In the genomic region with DNA sequence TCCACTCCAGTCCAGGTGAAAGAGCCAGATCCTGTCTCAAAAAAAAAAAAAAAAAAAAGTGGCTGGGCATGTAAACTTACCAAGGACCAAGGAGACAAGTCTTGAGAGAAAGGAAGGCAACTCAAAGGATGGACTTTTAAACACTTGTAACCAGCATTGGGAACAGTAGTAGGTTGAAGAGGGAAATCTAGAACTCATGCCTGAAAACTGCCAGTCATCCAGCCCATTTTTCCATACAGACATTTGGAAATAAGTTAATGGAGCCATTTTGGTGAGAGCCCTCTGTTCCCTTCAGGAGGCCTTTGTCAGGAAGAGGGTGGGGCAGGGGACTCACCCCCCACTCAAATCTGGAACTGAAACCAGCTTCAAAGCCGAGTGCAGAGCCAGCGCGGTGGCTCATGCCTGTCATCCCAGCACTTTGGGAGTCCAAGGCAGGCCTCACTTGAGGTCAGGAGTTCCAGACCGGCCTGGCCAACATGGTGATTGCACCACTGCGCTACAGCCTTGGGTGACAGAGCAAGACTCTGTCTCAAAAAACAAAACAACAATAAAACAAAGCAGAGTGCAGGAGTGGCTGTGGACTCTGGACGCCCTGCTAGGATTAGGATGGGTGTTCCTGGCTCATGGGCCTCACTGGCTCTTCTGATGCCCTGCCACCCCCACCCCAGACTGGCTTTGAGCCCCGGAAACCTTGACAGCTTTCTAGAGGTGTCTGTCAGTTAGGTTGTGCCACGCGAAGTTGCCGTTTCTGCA, we compare ENCODE assay signal across 17 cellular contexts. TPM values are rescaled to one million over a fixed set of nuclear protein-coding genes. Genes with fewer than 3 reads are reported as not detected.
DNase-seq lines count a peak whose midpoint lies in the region; ATAC-seq and TF ChIP-seq lines count a peak whose summit lies in the region.
"Had no signal": no experiment of that assay in that cellular context is flagged by ENCODE, and none has a peak within 500 bp of the region (broad histone marks: within the 10 kb centered on the region; RNA-seq: fewer than 3 reads in every experiment).

No MANE protein-coding gene starts in this region.

- DNase-seq in stimulated activated CD4-positive, alpha-beta T cell treated with anti-CD3 and anti-CD28 coated beads, Interleukin-15, amount 100 ng/mL, for 24 hours: peak; percentile 33
- no peak for DNase-seq in stimulated activated CD4-positive, alpha-beta T cell treated with anti-CD3 and anti-CD28 coated beads, Interleukin-4, amount 100 ng/mL, for 1 hour
- no peak for DNase-seq in immature natural killer cell
- DNase-seq in BE2C: no peak
- DNase-seq in A172 (ENCODE audit: low spot score): no peak
- no peak for DNase-seq in effector CD8-positive, alpha-beta T cell (lab: John Stamatoyannopoulos, UW)
- DNase-seq: Caco-2; cerebellar nuclear complex; Karpas-422; lower lobe of right lung; NCI-H2171 treated with DMSO at 0.1 percent for 48 hours; stimulated activated CD4-positive, alpha-beta T cell treated with anti-CD3 and anti-CD28 coated beads, Interleukin-4, amount 100 ng/mL, for 24 hours; WERI-Rb-1 had no signal

- H3K4me3 Mint-ChIP-seq in immature natural killer cell: peak overlapping the region in 4 of 5 donors; percentile 15 to 61 (median 40)

- peak overlapping the region; percentile 75 for H3K4me2 ChIP-seq in OCI-LY3 (ENCODE audit: low read length)

- no peak overlapping the region for H3K27ac ChIP-seq in OCI-LY3 (ENCODE audit: low read length)
- H3K27ac ChIP-seq: WERI-Rb-1 had no signal

- H3K9me3 ChIP-seq in OCI-LY3 (ENCODE audit: insufficient read depth, low read length): no peaks in the 10 kb centered on the region
- no peaks in the 10 kb centered on the region for H3K9me3 ChIP-seq in BE2C
- H3K9me3 ChIP-seq: Caco-2, esophagus muscularis mucosa, lower lobe of right lung had no signal

- H3K27me3 Mint-ChIP-seq in immature natural killer cell (ENCODE audit: low read depth in 3 of 3): peaks cover 2 to 10% (median 3%) of the 10 kb centered on the region in 3 donors

- H3K9me3 Mint-ChIP-seq in immature natural killer cell: no peaks in the 10 kb centered on the region
- H3K9me3 Mint-ChIP-seq: activated naive CD4-positive, alpha-beta T cell treated with anti-CD3 and anti-CD28 coated beads, Interleukin-2, amount 50 U/mL, for 72 hours had no signal

- H3K4me3 ChIP-seq in OCI-LY3 (ENCODE audit: low read length): peak overlapping the region; percentile 4; the same call in 1 of the 2 replicates
- H3K4me3 ChIP-seq in BE2C (ENCODE audit: low read depth, low read length): no peak overlapping the region

- H3K36me3 ChIP-seq in OCI-LY3 (replicated peaks; ENCODE audit: low read depth, low read length): peaks cover 6% of the 10 kb centered on the region
- H3K36me3 ChIP-seq in BE2C: no peaks in the 10 kb centered on the region; the same call in 1 of the 2 replicates
- H3K36me3 ChIP-seq: esophagus muscularis mucosa, lower lobe of right lung, WERI-Rb-1 had no signal

- ATAC-seq in HG03097 (IDR thresholded peaks at IDR 0.05; ENCODE audit: low FRiP score, unreplicated experiment): no peak
- ATAC-seq: activated naive CD4-positive, alpha-beta T cell treated with anti-CD3 and anti-CD28 coated beads, Interleukin-2, amount 50 U/mL, for 72 hours; lower lobe of right lung had no signal

- H3K4me1 ChIP-seq in OCI-LY3 (ENCODE audit: low read length) (peaks cover 42% of the 10 kb centered on the region), BE2C (peaks cover 13% of the 10 kb centered on the region; the same call in 1 of the 2 replicates)

- H3K79me2 ChIP-seq in OCI-LY3 (ENCODE audit: low read length): peaks cover 32% of the 10 kb centered on the region

- peaks cover 23% of the 10 kb centered on the region for H4K20me1 ChIP-seq in OCI-LY3 (ENCODE audit: insufficient read depth, low read length)

- H3K9ac ChIP-seq in OCI-LY3 (ENCODE audit: low read length): no peak overlapping the region

- no peaks in the 10 kb centered on the region for H3K36me3 Mint-ChIP-seq in immature natural killer cell

- H3K27ac Mint-ChIP-seq in immature natural killer cell: peak overlapping the region in 1 of 6 donors; percentile 49

- H3K27me3 ChIP-seq in OCI-LY3 (ENCODE audit: low read depth, low read length): no peaks in the 10 kb centered on the region
- H3K27me3 ChIP-seq in BE2C: no peaks in the 10 kb centered on the region
- H3K27me3 ChIP-seq: esophagus muscularis mucosa had no signal

- peaks cover 27 to 35% of the 10 kb centered on the region in 2 donors for H3K4me1 Mint-ChIP-seq in immature natural killer cell

- no peak overlapping the region for H2AFZ ChIP-seq in OCI-LY3 (ENCODE audit: low read depth, low read length)

- TF ChIP-seq CTCF in OCI-LY3 (IDR thresholded peaks at IDR 0.05; ENCODE audit: low read depth, low read length) (no peak), BE2C (IDR thresholded peaks at IDR 0.05; ENCODE audit: low read depth, low read length) (no peak)

RNA-seq across cellular contexts. Expression of a gene that starts 1.6 kb away (rescaled TPM):
- 10 to 100 TPM in 1 of 3 donors, 1 to 10 TPM in 2; 3.5 to 10.6 (median 4.7) TPM for polyA plus RNA-seq in immature natural killer cell
- 50.1 TPM for polyA plus RNA-seq in BE2C (2012; ENCODE audit: insufficient read depth, insufficient read length, low read depth)
- total RNA-seq in A172 (2014; rRNA removed; shearing (Covaris generic)): 5.4 and 10.1 TPM in 2 replicates

RNA-seq across cellular contexts. Expression of a gene that starts 55.2 kb away (rescaled TPM):
- 1 to 10 TPM in 1 of 3 donors, under 1 TPM in 2; 0.27 to 1.5 (median 0.48) TPM for polyA plus RNA-seq in immature natural killer cell
- polyA plus RNA-seq in BE2C (2012; ENCODE audit: insufficient read depth, insufficient read length, low read depth): 49.6 TPM
- 6.9 and 7.6 TPM in 2 replicates for total RNA-seq in A172 (2014; rRNA removed; shearing (Covaris generic))
